ENCODE assay signal across 8 cellular contexts in the genomic region with DNA sequence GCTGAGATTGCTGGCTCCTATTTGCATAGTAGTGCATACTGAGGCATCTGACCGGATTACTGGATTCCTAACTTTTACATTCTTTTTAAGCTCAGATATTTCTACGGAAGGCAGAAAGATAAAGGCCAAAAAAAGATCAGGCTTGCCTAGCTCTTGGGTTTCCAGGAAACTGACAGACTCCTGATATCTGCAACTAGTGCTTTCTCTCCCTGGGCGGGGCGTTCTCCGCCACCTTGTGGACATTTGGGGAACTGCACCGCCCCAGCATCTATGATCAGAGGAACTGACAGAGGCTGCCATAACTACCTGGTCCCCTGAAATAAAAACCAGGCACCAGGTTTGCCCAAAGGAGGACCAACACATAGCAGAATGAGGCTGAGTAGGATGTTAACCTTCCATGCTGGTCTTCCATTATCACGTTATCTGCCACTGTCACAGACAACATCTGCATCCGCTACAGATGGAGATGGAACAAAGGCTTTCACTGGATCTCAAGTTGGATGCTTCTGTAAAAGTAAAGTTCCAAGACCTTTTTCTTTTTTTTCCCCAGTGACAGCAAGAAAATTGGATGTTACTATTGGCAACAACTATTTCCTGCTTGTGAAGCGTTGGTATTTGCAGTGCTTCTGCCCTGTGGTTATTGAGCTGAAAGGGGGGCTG. TPM values are rescaled to one million over a fixed set of nuclear protein-coding genes. Genes with fewer than 3 reads are reported as not detected.
A peak's percentile ranks its signal among the peaks of the same experiment; 100 is the strongest.
DNase-seq lines count a peak whose midpoint lies in the region; ATAC-seq and TF ChIP-seq lines count a peak whose summit lies in the region.

No MANE protein-coding gene starts in this region.

- no peak for TF ChIP-seq POLR2A in gastroesophageal sphincter (IDR thresholded peaks at IDR 0.05)
- no peak for TF ChIP-seq POLR2A in upper lobe of left lung (IDR thresholded peaks at IDR 0.05)

- peaks cover 0 to 7% of the 10 kb centered on the region in 2 donors for H3K36me3 ChIP-seq in gastroesophageal sphincter
- H3K36me3 ChIP-seq in upper lobe of left lung = no peaks in the 10 kb centered on the region

- no peak overlapping the region for H3K4me3 ChIP-seq in gastroesophageal sphincter
- H3K4me3 ChIP-seq in upper lobe of left lung = no peak overlapping the region

- no peak for TF ChIP-seq EP300 in gastroesophageal sphincter (IDR thresholded peaks at IDR 0.05)
- no peak for TF ChIP-seq EP300 in upper lobe of left lung (IDR thresholded peaks at IDR 0.05)

- H3K9me3 ChIP-seq in gastroesophageal sphincter (no peaks in the 10 kb centered on the region), upper lobe of left lung (no peaks in the 10 kb centered on the region)

- 24 to 32% methylated on average over 7 to 9 of the region's 9 CpGs for WGBS in gastroesophageal sphincter (ENCODE audit: low coverage in 1 of 2), 2 donors
- WGBS in upper lobe of left lung, 2 donors = 28 to 29% methylated on average over 9 of the region's 9 CpGs

- H3K27ac ChIP-seq in gastroesophageal sphincter = peak overlapping the region in 3 of 4 donors; percentile 2 to 53 (median 36)
- no peak overlapping the region for H3K27ac ChIP-seq in upper lobe of left lung

- peak; percentile 96 for ATAC-seq in GM21360 (IDR thresholded peaks at IDR 0.05; ENCODE audit: unreplicated experiment)
- peak; percentile 85 for ATAC-seq in HG03575 (IDR thresholded peaks at IDR 0.05; ENCODE audit: extremely low read depth, insufficient number of reproducible peaks, low FRiP score, unreplicated experiment)
- peak; percentile 82 for ATAC-seq in gastroesophageal sphincter
- peak; percentile 86 to 94 for ATAC-seq in upper lobe of left lung (ENCODE audit: low FRiP score in 2 of 2)

- peak; percentile 97 to 100 (median 99) for TF ChIP-seq CTCF in gastroesophageal sphincter (IDR thresholded peaks at IDR 0.05)
- TF ChIP-seq CTCF in upper lobe of left lung (IDR thresholded peaks at IDR 0.05) = peak; percentile 92 to 100 (median 96)

- peak; percentile 69 for DNase-seq in DMS53 (lab: John Stamatoyannopoulos, UW)
- peak; percentile 12 for DNase-seq in SHP77 treated with DMSO at 0.1 percent for 48 hours (lab: John Stamatoyannopoulos, UW)
- peak; percentile 92 for DNase-seq in activated effector memory CD4-positive, alpha-beta T cell treated with anti-CD3 and anti-CD28 coated beads, Interleukin-2, amount 50 U/mL, for 16 hours
- DNase-seq in pons (ENCODE audit: low spot score) = peak; percentile 56
- DNase-seq in upper lobe of left lung = peak; percentile 75 to 81

- H3K4me1 ChIP-seq in gastroesophageal sphincter = peaks cover 0 to 9% (median 0%) of the 10 kb centered on the region in 3 donors
- H3K4me1 ChIP-seq in upper lobe of left lung = peaks cover 0 to 6% (median 2%) of the 10 kb centered on the region in 4 donors

- H3K27me3 ChIP-seq in gastroesophageal sphincter (no peaks in the 10 kb centered on the region), upper lobe of left lung (no peaks in the 10 kb centered on the region)

RNA-seq across cellular contexts. Expression of gene NT5E, which starts 33.3 kb away (rescaled TPM):
- total RNA-seq in gastroesophageal sphincter (10 to 100 TPM; 18.7 to 26.1 (median 23.2) TPM), upper lobe of left lung (10 to 100 TPM in 3 of 6 donors, 1 to 10 TPM in 3; 1.4 to 17.8 (median 9.6) TPM)

Comparison
In these comparisons a context has a peak if more than half of its experiments do, and no peak if none do; other contexts are left out.
1. DNase-seq: peak in every context shown above with its lines; median percentile 92 in activated effector memory CD4-positive, alpha-beta T cell treated with anti-CD3 and anti-CD28 coated beads, Interleukin-2, amount 50 U/mL, for 16 hours; 78 in upper lobe of left lung; 69 in DMS53; 56 in pons; 12 in SHP77 treated with DMSO at 0.1 percent for 48 hours.
2. H3K27ac ChIP-seq: peak in gastroesophageal sphincter (3 of 4); none in upper lobe of left lung (0 of 4).
3. Peak in every context shown above with its lines, with median percentiles within 50 percentile points of each other: ATAC-seq.